ENCODE assay signal across 2 cellular contexts in the genomic region with DNA sequence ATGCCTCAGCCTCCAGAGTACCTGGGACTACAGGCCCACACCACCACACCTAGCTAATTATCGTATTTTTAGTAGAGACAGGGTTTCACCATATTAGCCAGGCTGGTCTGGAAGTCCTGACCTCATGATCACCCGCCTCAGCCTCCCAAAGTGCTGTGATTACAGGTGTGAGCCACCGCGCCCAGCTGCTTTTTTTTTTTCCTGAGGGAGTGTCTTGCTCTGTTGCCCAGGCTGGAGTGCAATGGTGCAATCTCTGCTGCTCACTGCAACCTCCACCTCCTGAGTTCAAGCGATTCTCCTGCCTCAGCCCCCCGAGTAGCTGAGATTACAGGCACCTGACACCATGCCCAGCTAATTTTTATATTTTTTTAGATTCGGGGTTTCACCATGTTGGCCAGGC.
TF ChIP-seq lines count a peak whose summit lies in the region.

No MANE protein-coding gene starts in this region.

TF ChIP-seq in K562, 482 proteins besides CTCF, POLR2A, EP300 and RAD21:
- peak; percentile 49 for TF ChIP-seq ZNF121 (CRISPR knock-in tag; conservative IDR thresholded peaks at IDR 0.05)

TF ChIP-seq in HepG2, 621 proteins besides CTCF, POLR2A, EP300 and RAD21:
- peak; percentile 80 for TF ChIP-seq ZNF121 (CRISPR knock-in tag; IDR thresholded peaks at IDR 0.05)
TF ChIP-seq in HepG2: peak in this region for 1; not testable (repeated sequence) for 620.
